In the genomic region with DNA sequence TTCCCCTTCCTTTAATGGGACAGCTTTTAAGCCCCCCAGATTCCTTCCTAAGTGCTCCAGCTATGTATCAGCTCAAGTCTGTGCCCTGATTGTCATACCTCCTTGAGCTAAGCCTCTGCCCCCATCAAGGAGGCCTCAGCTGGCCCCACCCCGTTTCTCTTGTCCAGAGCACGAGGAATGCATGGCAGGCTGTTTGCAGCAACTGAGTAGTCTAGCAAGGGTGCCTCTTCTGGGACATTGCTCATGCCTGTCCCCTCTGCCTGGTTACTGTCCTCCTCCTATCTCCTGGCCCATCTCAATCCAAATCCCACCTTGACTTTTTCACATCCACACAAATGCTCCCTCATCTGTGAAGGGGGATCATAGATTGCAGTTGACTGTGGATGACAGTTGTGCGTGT, we compare ENCODE assay signal across 22 cellular contexts. TPM values are rescaled to one million over a fixed set of nuclear protein-coding genes. Genes with fewer than 3 reads are reported as not detected.
"Had no signal": no experiment of that assay in that cellular context is flagged by ENCODE, and none has a peak within 500 bp of the region (broad histone marks: within the 10 kb centered on the region; RNA-seq: fewer than 3 reads in every experiment).

No MANE protein-coding gene starts in this region.

- H3K36me3 ChIP-seq: cardiac muscle cell, heart left ventricle, pancreas, right atrium auricular region, upper lobe of left lung had no signal

- ATAC-seq: natural killer cell; stimulated activated naive CD8-positive, alpha-beta T cell treated with anti-CD3 and anti-CD28 coated beads, Interleukin-15, amount 100 ng/mL, for 72 hours had no signal

- H3K27ac ChIP-seq: cardiac muscle cell, heart left ventricle, psoas muscle, right atrium auricular region, skin epidermis, upper lobe of left lung had no signal

- H3K27me3 ChIP-seq: cardiac muscle cell, heart left ventricle, pancreas, right atrium auricular region, upper lobe of left lung had no signal

- DNase-seq: activated CD4-positive, alpha-beta memory T cell treated with anti-CD3 and anti-CD28 coated beads for 36 hours; activated CD4-positive, alpha-beta T cell treated with anti-CD3 and anti-CD28 coated beads for 48 hours; activated naive CD4-positive, alpha-beta T cell treated with anti-CD3 and anti-CD28 coated beads, Interleukin-2, amount 10 ng/mL, durations not matched to agents 7 days and 5 days; activated T-cell treated with anti-CD3 and anti-CD28 coated beads, Interleukin-2, amount 50 U/mL, for 48 hours; amygdala; heart left ventricle; kidney; natural killer cell; psoas muscle; stimulated activated CD4-positive, alpha-beta T cell treated with anti-CD3 and anti-CD28 coated beads, Interleukin-1b, Interleukin-23, amount 100 ng/mL, for 48 hours; stimulated activated naive CD8-positive, alpha-beta T cell treated with anti-CD3 and anti-CD28 coated beads, Interleukin-15, amount 100 ng/mL, for 72 hours had no signal

- H3K9me3 ChIP-seq: heart left ventricle, pancreas, psoas muscle, right atrium auricular region, upper lobe of left lung had no signal

- H3K4me3 ChIP-seq: cardiac muscle cell, heart left ventricle, lung, pancreas, psoas muscle, right atrium auricular region, skin epidermis, upper lobe of left lung had no signal

- H3K4me1 ChIP-seq: right atrium auricular region, upper lobe of left lung had no signal

RNA-seq across cellular contexts. Expression of a gene that starts 27.8 kb away (rescaled TPM):
- total RNA-seq: epithelial cell of proximal tubule had no signal

RNA-seq across cellular contexts. Expression of a gene that starts 46.2 kb away (rescaled TPM):
- total RNA-seq: activated CD4-positive, alpha-beta memory T cell treated with anti-CD3 and anti-CD28 coated beads for 36 hours; cardiac muscle cell; cerebellum; epithelial cell of proximal tubule; fibroblast of villous mesenchyme; heart left ventricle; lung; natural killer cell; psoas muscle; right atrium auricular region; T-helper 2 cell treated with Interferon-gamma antibody and Interleukin-4, amounts not matched to agents 100 ng/mL and 5 ng/mL, for 36 hours; temporal lobe; upper lobe of left lung had no signal
- polyA plus RNA-seq: cardiac muscle cell, heart left ventricle, pancreas had no signal
